In genomic region chr9:33473643-33474352, GRCh38 we compare ENCODE assay signal across 8 cellular contexts. TPM values are rescaled to one million over a fixed set of nuclear protein-coding genes. Genes with fewer than 3 reads are reported as not detected.
DNase-seq lines count a peak whose midpoint lies in the region; ATAC-seq, FAIRE-seq and TF ChIP-seq lines count a peak whose summit lies in the region.

Gene NOL6, minus strand, starts transcription at chr9:33473924. Its CDS starts 82 bp downstream, at chr9:33473842.

- peak; percentile 96 for FAIRE-seq in islet of Langerhans (lab: Jason Lieb, UNC)

- TF ChIP-seq CTCF in AG10803 (conservative IDR thresholded peaks at IDR 0.05; ENCODE audit: low read length), result no peak

- ATAC-seq in GM19043 (IDR thresholded peaks at IDR 0.05; ENCODE audit: low read depth, unreplicated experiment), result peak; percentile 100
- ATAC-seq in HG03378 (IDR thresholded peaks at IDR 0.05; ENCODE audit: unreplicated experiment), result peak; percentile 97

- DNase-seq in AG10803 (ENCODE audit: low read depth), result peak; percentile 99
- DNase-seq in NCI-H460 (ENCODE audit: extremely low read depth, low read depth), result peak; percentile 98
- peak; percentile 97 for DNase-seq in activated CD4-positive, CD25-positive, alpha-beta regulatory T cell treated with anti-CD3 and anti-CD28 coated beads, Interleukin-2, amount 50 U/mL, for 72 hours
- DNase-seq in cerebellar nuclear complex (lab: John Stamatoyannopoulos, UW), result peak; percentile 90 to 98
- DNase-seq in stimulated activated CD4-positive, alpha-beta T cell treated with anti-CD3 and anti-CD28 coated beads, Interleukin-12 subunit alpha, Interleukin-12 subunit beta, amount 100 ng/mL, for 4 hours, result peak; percentile 94

- peak within 1 kb of the TSS; percentile 98 for H3K4me3 ChIP-seq in AG10803 (ENCODE audit: low read length)

RNA-seq across cellular contexts. Expression of gene NOL6, which starts in this region (rescaled TPM):
- 21.1 and 23.7 TPM in 2 replicates for total RNA-seq in NCI-H460 (2014; rRNA removed; shearing (Covaris generic))
- 54.1 and 54.6 TPM in 2 replicates for polyA plus RNA-seq in NCI-H460 (2014; cell fraction: nucleus; rRNA removed)

Comparison
In these comparisons a context has a peak if more than half of its experiments do, and no peak if none do; other contexts are left out.
1. Peak in every context shown above with its lines: DNase-seq, ATAC-seq and H3K4me3 ChIP-seq.